1 cellular context compared by ENCODE assay signal in the genomic region with DNA sequence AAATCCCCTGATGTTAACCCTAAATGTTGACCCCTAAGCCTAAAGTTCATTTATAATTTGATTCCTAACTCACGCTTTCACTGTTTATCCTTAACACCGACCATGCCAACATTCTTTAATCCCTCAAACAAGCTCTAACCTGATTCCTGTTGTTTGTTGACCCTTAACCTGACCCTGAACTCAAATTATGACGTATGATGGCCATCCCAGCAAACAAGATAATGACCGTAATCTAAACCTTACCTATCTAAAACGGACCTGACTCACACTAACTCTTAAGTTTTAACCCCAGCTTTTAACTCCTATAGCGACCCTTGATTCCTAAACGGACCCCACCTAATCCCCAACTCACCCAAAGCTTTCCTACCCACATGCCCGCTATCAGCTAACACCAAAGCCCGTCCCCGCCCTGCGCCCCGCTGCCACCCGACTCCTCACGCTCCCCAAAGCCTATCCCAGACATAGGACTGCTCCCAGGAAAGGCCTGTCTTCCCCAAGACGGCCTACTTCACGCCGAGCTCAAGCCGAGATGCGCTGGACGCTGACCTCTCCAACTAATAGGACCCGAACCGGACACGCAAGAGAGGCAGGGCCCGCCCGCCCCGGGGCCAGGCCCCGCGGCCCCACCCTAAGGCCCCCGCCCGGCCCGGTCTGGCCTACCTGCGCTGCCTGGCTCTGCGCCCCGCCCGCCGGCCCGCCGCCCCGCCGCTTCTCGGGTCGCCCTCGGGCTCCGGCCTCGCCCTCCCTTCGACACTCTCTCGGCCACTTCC.
TF ChIP-seq lines count a peak whose summit lies in the region.

No MANE protein-coding gene starts in this region.

TF ChIP-seq in liver, 16 proteins besides CTCF, POLR2A, EP300 and RAD21 (continued from another document):
- TF ChIP-seq, protein P1, sequence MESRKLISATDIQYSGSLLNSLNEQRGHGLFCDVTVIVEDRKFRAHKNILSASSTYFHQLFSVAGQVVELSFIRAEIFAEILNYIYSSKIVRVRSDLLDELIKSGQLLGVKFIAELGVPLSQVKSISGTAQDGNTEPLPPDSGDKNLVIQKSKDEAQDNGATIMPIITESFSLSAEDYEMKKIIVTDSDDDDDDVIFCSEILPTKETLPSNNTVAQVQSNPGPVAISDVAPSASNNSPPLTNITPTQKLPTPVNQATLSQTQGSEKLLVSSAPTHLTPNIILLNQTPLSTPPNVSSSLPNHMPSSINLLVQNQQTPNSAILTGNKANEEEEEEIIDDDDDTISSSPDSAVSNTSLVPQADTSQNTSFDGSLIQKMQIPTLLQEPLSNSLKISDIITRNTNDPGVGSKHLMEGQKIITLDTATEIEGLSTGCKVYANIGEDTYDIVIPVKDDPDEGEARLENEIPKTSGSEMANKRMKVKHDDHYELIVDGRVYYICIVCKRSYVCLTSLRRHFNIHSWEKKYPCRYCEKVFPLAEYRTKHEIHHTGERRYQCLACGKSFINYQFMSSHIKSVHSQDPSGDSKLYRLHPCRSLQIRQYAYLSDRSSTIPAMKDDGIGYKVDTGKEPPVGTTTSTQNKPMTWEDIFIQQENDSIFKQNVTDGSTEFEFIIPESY (IDR thresholded peaks at IDR 0.05): no peak
- TF ChIP-seq RXRA (IDR thresholded peaks at IDR 0.05): peak; percentile 97 to 98
- TF ChIP-seq, protein P2, sequence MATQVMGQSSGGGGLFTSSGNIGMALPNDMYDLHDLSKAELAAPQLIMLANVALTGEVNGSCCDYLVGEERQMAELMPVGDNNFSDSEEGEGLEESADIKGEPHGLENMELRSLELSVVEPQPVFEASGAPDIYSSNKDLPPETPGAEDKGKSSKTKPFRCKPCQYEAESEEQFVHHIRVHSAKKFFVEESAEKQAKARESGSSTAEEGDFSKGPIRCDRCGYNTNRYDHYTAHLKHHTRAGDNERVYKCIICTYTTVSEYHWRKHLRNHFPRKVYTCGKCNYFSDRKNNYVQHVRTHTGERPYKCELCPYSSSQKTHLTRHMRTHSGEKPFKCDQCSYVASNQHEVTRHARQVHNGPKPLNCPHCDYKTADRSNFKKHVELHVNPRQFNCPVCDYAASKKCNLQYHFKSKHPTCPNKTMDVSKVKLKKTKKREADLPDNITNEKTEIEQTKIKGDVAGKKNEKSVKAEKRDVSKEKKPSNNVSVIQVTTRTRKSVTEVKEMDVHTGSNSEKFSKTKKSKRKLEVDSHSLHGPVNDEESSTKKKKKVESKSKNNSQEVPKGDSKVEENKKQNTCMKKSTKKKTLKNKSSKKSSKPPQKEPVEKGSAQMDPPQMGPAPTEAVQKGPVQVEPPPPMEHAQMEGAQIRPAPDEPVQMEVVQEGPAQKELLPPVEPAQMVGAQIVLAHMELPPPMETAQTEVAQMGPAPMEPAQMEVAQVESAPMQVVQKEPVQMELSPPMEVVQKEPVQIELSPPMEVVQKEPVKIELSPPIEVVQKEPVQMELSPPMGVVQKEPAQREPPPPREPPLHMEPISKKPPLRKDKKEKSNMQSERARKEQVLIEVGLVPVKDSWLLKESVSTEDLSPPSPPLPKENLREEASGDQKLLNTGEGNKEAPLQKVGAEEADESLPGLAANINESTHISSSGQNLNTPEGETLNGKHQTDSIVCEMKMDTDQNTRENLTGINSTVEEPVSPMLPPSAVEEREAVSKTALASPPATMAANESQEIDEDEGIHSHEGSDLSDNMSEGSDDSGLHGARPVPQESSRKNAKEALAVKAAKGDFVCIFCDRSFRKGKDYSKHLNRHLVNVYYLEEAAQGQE (IDR thresholded peaks at IDR 0.05): peak; percentile 43
TF ChIP-seq in liver: peak in this region for 9.
